1 cellular context compared by ENCODE assay signal in genomic region chr4:96003941-96004340, GRCh38.
TF ChIP-seq lines count a peak whose summit lies in the region.

No MANE protein-coding gene starts in this region.

TF ChIP-seq in endothelial cell of umbilical vein, 7 proteins besides CTCF, POLR2A, EP300 and RAD21:
- TF ChIP-seq EZH2 (IDR thresholded peaks at IDR 0.05; ENCODE audit: borderline replicate concordance, low read depth, low read length, severe bottlenecking) (no peak), GATA2 (IDR thresholded peaks at IDR 0.05; ENCODE audit: insufficient read depth, insufficient read length, low read depth, low read length) (no peak), FOS (IDR thresholded peaks at IDR 0.05; ENCODE audit: borderline replicate concordance, insufficient read depth, low read length) (no peak), POLR2AphosphoS5 (IDR thresholded peaks at IDR 0.05; ENCODE audit: insufficient read depth, low read depth, low read length) (no peak), MAX (IDR thresholded peaks at IDR 0.05; ENCODE audit: insufficient read depth, insufficient read length) (no peak), JUN (IDR thresholded peaks at IDR 0.05; ENCODE audit: borderline replicate concordance, insufficient read depth, insufficient read length, low read depth) (no peak), MYC (IDR thresholded peaks at IDR 0.05; ENCODE audit: low read depth, low read length) (no peak)
